ENCODE assay signal across 26 cellular contexts in genomic region chr7:116971869-116972268, GRCh38.
"Had no signal": no experiment of that assay in that cellular context is flagged by ENCODE, and none has a peak within 500 bp of the region (broad histone marks: within the 10 kb centered on the region; RNA-seq: fewer than 3 reads in every experiment).

No MANE protein-coding gene starts in this region.

- H3K4me2 ChIP-seq: neural progenitor cell had no signal

- H3K4me1 ChIP-seq: testis had no signal

- FAIRE-seq: frontal cortex, islet of Langerhans, TTC549 had no signal

- DNase-seq: activated CD4-positive, alpha-beta T cell treated with anti-CD3 and anti-CD28 coated beads, Interleukin-2, amount 50 U/mL, for 48 hours; activated CD8-positive, alpha-beta memory T cell treated with anti-CD3 and anti-CD28 coated beads, Interleukin-2, amount 10 ng/mL, durations not matched to agents 7 days and 5 days; activated effector memory CD4-positive, alpha-beta T cell treated with anti-CD3 and anti-CD28 coated beads, Interleukin-2, amount 50 U/mL, for 16 hours; activated naive CD4-positive, alpha-beta T cell treated with anti-CD3 and anti-CD28 coated beads, Interleukin-2, amount 10 ng/mL, durations not matched to agents 7 days and 5 days; activated naive CD8-positive, alpha-beta T cell treated with anti-CD3 and anti-CD28 coated beads, Interleukin-2, amount 50 U/mL, for 24 hours; activated T-cell treated with anti-CD3 and anti-CD28 coated beads for 4 hours; anterior cingulate cortex; body of pancreas; dermis blood vessel endothelial cell; effector memory CD4-positive, alpha-beta T cell; head of caudate nucleus; hypothalamus; left colon; lower lobe of right lung; naive B cell; stimulated activated CD4-positive, alpha-beta T cell treated with anti-CD3 and anti-CD28 coated beads, Interleukin-2, amount 100 ng/mL, for 48 hours; stimulated activated CD8-positive, alpha-beta memory T cell treated with anti-CD3 and anti-CD28 coated beads, Interleukin-4, amount 100 ng/mL, for 48 hours; stimulated activated naive B cell treated with anti-CD40 and anti-IgM and Interleukin-4, amounts not matched to agents 10 μg/mL and 1 μg/mL and 100 μg/mL, for 72 hours; T-helper 1 cell; testis; upper lobe of left lung had no signal

- H3K4me1 Mint-ChIP-seq: activated naive CD4-positive, alpha-beta T cell treated with anti-CD3 and anti-CD28 coated beads, Interleukin-2, amount 10 ng/mL, durations not matched to agents 7 days and 5 days; naive B cell had no signal

- H3K27ac Mint-ChIP-seq: activated CD8-positive, alpha-beta memory T cell treated with anti-CD3 and anti-CD28 coated beads, Interleukin-2, amount 10 ng/mL, durations not matched to agents 7 days and 5 days; activated naive CD4-positive, alpha-beta T cell treated with anti-CD3 and anti-CD28 coated beads, Interleukin-2, amount 10 ng/mL, durations not matched to agents 7 days and 5 days; activated naive CD8-positive, alpha-beta T cell treated with anti-CD3 and anti-CD28 coated beads, Interleukin-2, amount 50 U/mL, for 24 hours; naive B cell; neural progenitor cell; stimulated activated naive B cell treated with anti-CD40 and anti-IgM and Interleukin-4, amounts not matched to agents 10 μg/mL and 1 μg/mL and 100 μg/mL, for 72 hours had no signal

- ATAC-seq: activated CD8-positive, alpha-beta memory T cell treated with anti-CD3 and anti-CD28 coated beads, Interleukin-2, amount 10 ng/mL, durations not matched to agents 7 days and 5 days; activated naive CD8-positive, alpha-beta T cell treated with anti-CD3 and anti-CD28 coated beads, Interleukin-2, amount 50 U/mL, for 24 hours; body of pancreas; left colon; lower lobe of right lung; stimulated activated naive B cell treated with anti-CD40 and anti-IgM and Interleukin-4, amounts not matched to agents 10 μg/mL and 1 μg/mL and 100 μg/mL, for 72 hours had no signal

- H3K9ac ChIP-seq: neural progenitor cell had no signal

- H3K27me3 ChIP-seq: body of pancreas, esophagus muscularis mucosa, neural progenitor cell, testis, upper lobe of left lung had no signal

- H3K36me3 Mint-ChIP-seq: activated naive CD4-positive, alpha-beta T cell treated with anti-CD3 and anti-CD28 coated beads, Interleukin-2, amount 10 ng/mL, durations not matched to agents 7 days and 5 days; naive B cell; stimulated activated naive B cell treated with anti-CD40 and anti-IgM and Interleukin-4, amounts not matched to agents 10 μg/mL and 1 μg/mL and 100 μg/mL, for 72 hours had no signal

- H3K27ac ChIP-seq: body of pancreas, esophagus muscularis mucosa, lower lobe of right lung, neural progenitor cell, testis, upper lobe of left lung had no signal

- H3K4me3 ChIP-seq: body of pancreas, esophagus muscularis mucosa, lower lobe of right lung, neural progenitor cell, testis, upper lobe of left lung had no signal

- H3K9me3 Mint-ChIP-seq: activated naive CD4-positive, alpha-beta T cell treated with anti-CD3 and anti-CD28 coated beads, Interleukin-2, amount 10 ng/mL, durations not matched to agents 7 days and 5 days; activated naive CD8-positive, alpha-beta T cell treated with anti-CD3 and anti-CD28 coated beads, Interleukin-2, amount 50 U/mL, for 24 hours; naive B cell had no signal

- H3K4me3 Mint-ChIP-seq: activated CD8-positive, alpha-beta memory T cell treated with anti-CD3 and anti-CD28 coated beads, Interleukin-2, amount 10 ng/mL, durations not matched to agents 7 days and 5 days; activated naive CD4-positive, alpha-beta T cell treated with anti-CD3 and anti-CD28 coated beads, Interleukin-2, amount 10 ng/mL, durations not matched to agents 7 days and 5 days; activated naive CD8-positive, alpha-beta T cell treated with anti-CD3 and anti-CD28 coated beads, Interleukin-2, amount 50 U/mL, for 24 hours; naive B cell; neural progenitor cell; stimulated activated naive B cell treated with anti-CD40 and anti-IgM and Interleukin-4, amounts not matched to agents 10 μg/mL and 1 μg/mL and 100 μg/mL, for 72 hours had no signal

- H3K9me3 ChIP-seq: body of pancreas, esophagus muscularis mucosa, lower lobe of right lung, testis, upper lobe of left lung had no signal

- H2AFZ ChIP-seq: neural progenitor cell had no signal

- H3K27me3 Mint-ChIP-seq: activated CD8-positive, alpha-beta memory T cell treated with anti-CD3 and anti-CD28 coated beads, Interleukin-2, amount 10 ng/mL, durations not matched to agents 7 days and 5 days had no signal

- H3K36me3 ChIP-seq: esophagus muscularis mucosa, lower lobe of right lung, neural progenitor cell, upper lobe of left lung had no signal
